In the genomic region with DNA sequence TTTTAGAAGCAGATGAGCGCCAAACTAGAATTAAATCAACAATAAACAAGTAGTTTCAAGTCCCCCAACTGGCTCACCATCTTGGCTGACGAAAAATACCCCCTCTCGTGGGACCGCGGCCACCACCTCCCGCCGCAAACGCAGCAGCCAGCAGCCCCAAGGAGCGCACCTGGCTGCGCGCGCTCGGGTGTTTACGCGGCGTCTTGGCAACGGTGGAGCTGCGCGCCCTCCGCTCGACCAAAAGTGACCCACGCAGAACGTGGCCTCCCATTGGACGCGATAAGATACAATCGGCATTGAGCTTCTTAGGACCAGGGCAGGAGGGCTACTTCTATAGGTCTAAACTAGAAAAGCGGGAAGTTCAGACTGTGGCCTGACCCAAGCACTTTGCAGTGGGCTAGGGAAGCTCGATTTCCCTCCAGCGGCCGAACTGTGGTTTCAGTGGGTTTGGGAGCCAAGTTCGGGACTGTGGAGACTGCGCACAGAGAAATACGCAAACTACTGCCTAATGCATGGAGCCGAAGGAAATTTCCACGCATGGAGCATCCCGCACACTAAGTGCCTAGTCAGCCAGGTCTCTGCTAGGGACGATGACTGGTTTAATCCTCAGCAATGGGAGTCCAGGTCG, we compare ENCODE assay signal across 8 cellular contexts. TPM values are rescaled to one million over a fixed set of nuclear protein-coding genes. Genes with fewer than 3 reads are reported as not detected.
DNase-seq lines count a peak whose midpoint lies in the region; ATAC-seq, FAIRE-seq and TF ChIP-seq lines count a peak whose summit lies in the region.

A gene with protein sequence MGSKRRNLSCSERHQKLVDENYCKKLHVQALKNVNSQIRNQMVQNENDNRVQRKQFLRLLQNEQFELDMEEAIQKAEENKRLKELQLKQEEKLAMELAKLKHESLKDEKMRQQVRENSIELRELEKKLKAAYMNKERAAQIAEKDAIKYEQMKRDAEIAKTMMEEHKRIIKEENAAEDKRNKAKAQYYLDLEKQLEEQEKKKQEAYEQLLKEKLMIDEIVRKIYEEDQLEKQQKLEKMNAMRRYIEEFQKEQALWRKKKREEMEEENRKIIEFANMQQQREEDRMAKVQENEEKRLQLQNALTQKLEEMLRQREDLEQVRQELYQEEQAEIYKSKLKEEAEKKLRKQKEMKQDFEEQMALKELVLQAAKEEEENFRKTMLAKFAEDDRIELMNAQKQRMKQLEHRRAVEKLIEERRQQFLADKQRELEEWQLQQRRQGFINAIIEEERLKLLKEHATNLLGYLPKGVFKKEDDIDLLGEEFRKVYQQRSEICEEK (minus strand): TSS at position 245 of the 628 bp plus-strand sequence. CDS start 165 bp downstream, at position 80.

- H3K27me3 ChIP-seq in NT2/D1 (ENCODE audit: insufficient read depth, insufficient read length) (no peaks in the 10 kb centered on the region), mononuclear cell (ENCODE audit: insufficient read depth, low read length) (no peaks in the 10 kb centered on the region)

- H3K4me1 ChIP-seq in NT2/D1 (ENCODE audit: insufficient read depth, insufficient read length), result no peaks in the 10 kb centered on the region
- H3K4me1 ChIP-seq in mononuclear cell (ENCODE audit: insufficient read depth, low read length), result peaks cover 14% of the 10 kb centered on the region

- ATAC-seq in GM21381 (IDR thresholded peaks at IDR 0.05; ENCODE audit: unreplicated experiment), result peak; percentile 98

- H3K9ac ChIP-seq in NT2/D1 (ENCODE audit: insufficient read length, low read depth), result peak within 1 kb of the TSS; percentile 42

- FAIRE-seq in D721Med (lab: Jason Lieb, UNC), result peak; percentile 48

- H3K36me3 ChIP-seq in NT2/D1 (ENCODE audit: insufficient read depth, insufficient read length, low read length), result no peaks in the 10 kb centered on the region

- TF ChIP-seq CTCF in D721Med (IDR thresholded peaks at IDR 0.05; ENCODE audit: insufficient read depth, missing control alignments), result no peak
- TF ChIP-seq CTCF in epithelial cell of proximal tubule (conservative IDR thresholded peaks at IDR 0.05; ENCODE audit: low read depth, low read length), result no peak

- no peaks in the 10 kb centered on the region for H3K9me3 ChIP-seq in NT2/D1 (ENCODE audit: insufficient read depth, low read length)
- no peaks in the 10 kb centered on the region for H3K9me3 ChIP-seq in mononuclear cell (ENCODE audit: low read depth, low read length)

- DNase-seq in D721Med (ENCODE audit: insufficient read length, low spot score), result peak; percentile 47
- peak; percentile 99 for DNase-seq in HT-29 (ENCODE audit: low spot score)
- DNase-seq in NT2/D1 (ENCODE audit: low read depth, low spot score), result peak; percentile 66
- DNase-seq in activated T-cell treated with anti-CD3 and anti-CD28 coated beads for 1 hour (ENCODE audit: low read depth), result peak; percentile 9
- peak; percentile 80 for DNase-seq in epithelial cell of proximal tubule (ENCODE audit: low read depth)
- peak; percentile 65 for DNase-seq in stimulated activated CD8-positive, alpha-beta memory T cell treated with anti-CD3 and anti-CD28 coated beads, Interleukin-4, amount 100 ng/mL, for 24 hours (ENCODE audit: low read depth)

- peak within 1 kb of the TSS; percentile 11 for H3K4me3 ChIP-seq in NT2/D1 (ENCODE audit: insufficient read length, low read depth)
- H3K4me3 ChIP-seq in epithelial cell of proximal tubule (ENCODE audit: low read depth, low read length), result peak within 1 kb of the TSS; percentile 62
- H3K4me3 ChIP-seq in mononuclear cell (ENCODE audit: low read length), result peak within 1 kb of the TSS; percentile 41

RNA-seq across cellular contexts. Expression of the gene that starts here (rescaled TPM):
- 4.0 and 6.8 TPM in 2 replicates for total RNA-seq in HT-29 (2014; rRNA removed; shearing (Covaris generic))
- total RNA-seq in epithelial cell of proximal tubule, result 3.1 and 4.8 TPM in 2 replicates
- total RNA-seq in mononuclear cell, result not detected

Comparison
In these comparisons a context has a peak if more than half of its experiments do, and no peak if none do; other contexts are left out.
1. Peak in every context shown above with its lines: DNase-seq, ATAC-seq and H3K4me3 ChIP-seq.
2. DNase-seq: peak in every context shown above with its lines; median percentile 99 in HT-29; 80 in epithelial cell of proximal tubule; 66 in NT2/D1; 65 in stimulated activated CD8-positive, alpha-beta memory T cell treated with anti-CD3 and anti-CD28 coated beads, Interleukin-4, amount 100 ng/mL, for 24 hours; 47 in D721Med; 9 in activated T-cell treated with anti-CD3 and anti-CD28 coated beads for 1 hour.
3. H3K4me3 ChIP-seq: peak in every context shown above with its lines; median percentile 62 in epithelial cell of proximal tubule; 41 in mononuclear cell; 11 in NT2/D1.